11 cellular contexts compared by ENCODE assay signal in genomic region chr1:114201486-114201885, GRCh38. TPM values are rescaled to one million over a fixed set of nuclear protein-coding genes. Genes with fewer than 3 reads are reported as not detected.
"Had no signal": no experiment of that assay in that cellular context is flagged by ENCODE, and none has a peak within 500 bp of the region (broad histone marks: within the 10 kb centered on the region; RNA-seq: fewer than 3 reads in every experiment).

No MANE protein-coding gene starts in this region.

- ATAC-seq: HCT116, K562 had no signal

- H3K4me1 ChIP-seq: HAP-1 had no signal

- FAIRE-seq: HTR-8/SVneo, K562 had no signal

- H2AFZ ChIP-seq: GM23248 had no signal

- H3K4me3 ChIP-seq: GM23248, HAP-1, K562 had no signal

- H3K9me3 ChIP-seq: HAP-1 had no signal

- H3K4me3 Mint-ChIP-seq: HFFc6 had no signal

- H3K27ac Mint-ChIP-seq: HFFc6 had no signal

- H3K9me3 Mint-ChIP-seq: HFFc6 had no signal

- DNase-seq: GM23248, H7, HFFc6, IMR-90, KG1 had no signal

- H3K27ac ChIP-seq: GM23248 had no signal

- H3K36me3 ChIP-seq: HAP-1 had no signal

RNA-seq across cellular contexts. Expression of gene SYT6, which starts 47.8 kb away (rescaled TPM):
- total RNA-seq: GM23248, H4, HFFc6, HT-29, IMR-90, K562 had no signal
- polyA plus RNA-seq: GM23248, IMR-90 had no signal
